ENCODE assay signal across 21 cellular contexts in genomic region chr12:52661668-52662067, GRCh38. TPM values are rescaled to one million over a fixed set of nuclear protein-coding genes. Genes with fewer than 3 reads are reported as not detected.
DNase-seq lines count a peak whose midpoint lies in the region; ATAC-seq and TF ChIP-seq lines count a peak whose summit lies in the region.
"Had no signal": no experiment of that assay in that cellular context is flagged by ENCODE, and none has a peak within 500 bp of the region (broad histone marks: within the 10 kb centered on the region; RNA-seq: fewer than 3 reads in every experiment).

No MANE protein-coding gene starts in this region.

- H2AFZ ChIP-seq in Loucy (ENCODE audit: low read length): no peak overlapping the region
- H2AFZ ChIP-seq: GM23248 had no signal

- peak overlapping the region; percentile 71 to 73 for H3K27ac Mint-ChIP-seq in effector memory CD8-positive, alpha-beta T cell
- H3K27ac Mint-ChIP-seq: CD14-positive monocyte; CD4-positive, alpha-beta T cell had no signal

- no peaks in the 10 kb centered on the region for H3K27me3 ChIP-seq in BLaER1 treated with 17β-estradiol and CSF1 and Interleukin-3, amounts not matched to agents 10 nM and 100 nM
- no peaks in the 10 kb centered on the region for H3K27me3 ChIP-seq in Loucy (ENCODE audit: insufficient read depth, low read length, poor library complexity, severe bottlenecking)
- H3K27me3 ChIP-seq in suprapubic skin: peaks cover 4% of the 10 kb centered on the region

- H3K4me3 Mint-ChIP-seq in effector memory CD8-positive, alpha-beta T cell: no peak overlapping the region
- H3K4me3 Mint-ChIP-seq: CD14-positive monocyte; CD4-positive, alpha-beta T cell had no signal

- no peak overlapping the region for H3K4me3 ChIP-seq in BLaER1 treated with 17β-estradiol and CSF1 and Interleukin-3, amounts not matched to agents 10 nM and 100 nM
- no peak overlapping the region for H3K4me3 ChIP-seq in Loucy (ENCODE audit: low read length, poor library complexity, severe bottlenecking)
- H3K4me3 ChIP-seq in suprapubic skin: no peak overlapping the region
- H3K4me3 ChIP-seq: GM12878, GM23248 had no signal

- H3F3A ChIP-seq in Loucy (ENCODE audit: low read depth): no peaks in the 10 kb centered on the region

- peak overlapping the region in 9 of 11 experiments; percentile 35 to 76 (median 64); a peak in 16 of 22 replicates for H3K4me2 ChIP-seq in BLaER1 treated with 17β-estradiol and CSF1 and Interleukin-3, amounts not matched to agents 10 nM and 100 nM
- H3K4me2 ChIP-seq in Loucy (ENCODE audit: low read depth, low read length, poor library complexity, severe bottlenecking): peak overlapping the region; percentile 47

- TF ChIP-seq CTCF in Loucy (conservative IDR thresholded peaks at IDR 0.05; ENCODE audit: low read length) (no peak), suprapubic skin (IDR thresholded peaks at IDR 0.05) (no peak)

- no peaks in the 10 kb centered on the region for H3K9me2 ChIP-seq in Loucy (replicated peaks; ENCODE audit: low read depth, low read length)

- H3K79me2 ChIP-seq in Loucy (ENCODE audit: insufficient read depth, low read length): no peaks in the 10 kb centered on the region

- no peaks in the 10 kb centered on the region for H3K36me3 Mint-ChIP-seq in effector memory CD8-positive, alpha-beta T cell (ENCODE audit: insufficient read depth)
- H3K36me3 Mint-ChIP-seq: CD14-positive monocyte; CD8-positive, alpha-beta memory T cell had no signal

- H3K27ac ChIP-seq in BLaER1 treated with 17β-estradiol and CSF1 and Interleukin-3, amounts not matched to agents 10 nM and 100 nM: peak overlapping the region in 2 of 11 experiments; percentile 10 to 34; a peak in 1 of 22 replicates
- H3K27ac ChIP-seq in suprapubic skin: peak overlapping the region; percentile 24
- H3K27ac ChIP-seq: GM23248 had no signal

- TF ChIP-seq EP300 in suprapubic skin (IDR thresholded peaks at IDR 0.05): no peak

- H3K36me3 ChIP-seq in BLaER1 treated with 17β-estradiol and CSF1 and Interleukin-3, amounts not matched to agents 10 nM and 100 nM: no peaks in the 10 kb centered on the region
- no peaks in the 10 kb centered on the region for H3K36me3 ChIP-seq in Loucy (ENCODE audit: insufficient read depth, low read length)
- no peaks in the 10 kb centered on the region for H3K36me3 ChIP-seq in suprapubic skin

- ATAC-seq in effector memory CD8-positive, alpha-beta T cell (replicated peaks): no peak
- ATAC-seq in HG03457 (IDR thresholded peaks at IDR 0.05; ENCODE audit: unreplicated experiment): no peak
- ATAC-seq: GM12878 had no signal

- H3K9me3 ChIP-seq in BLaER1 treated with 17β-estradiol and CSF1 and Interleukin-3, amounts not matched to agents 10 nM and 100 nM (replicated peaks in 1 of 11): no peaks in the 10 kb centered on the region
- H3K9me3 ChIP-seq in Loucy (ENCODE audit: insufficient read depth, low read depth, low read length) (no peaks in the 10 kb centered on the region), suprapubic skin (no peaks in the 10 kb centered on the region)

- H3K4me1 Mint-ChIP-seq in effector memory CD8-positive, alpha-beta T cell (ENCODE audit: low read depth in 2 of 2): peaks cover 9 to 20% of the 10 kb centered on the region in 2 donors
- H3K4me1 Mint-ChIP-seq: CD14-positive monocyte had no signal

- no peaks in the 10 kb centered on the region for H4K20me1 ChIP-seq in BLaER1 treated with 17β-estradiol and CSF1 and Interleukin-3, amounts not matched to agents 10 nM and 100 nM
- H4K20me1 ChIP-seq in Loucy (ENCODE audit: insufficient read depth, low read length, poor library complexity, severe bottlenecking): no peaks in the 10 kb centered on the region

- no peak for TF ChIP-seq POLR2A in suprapubic skin (IDR thresholded peaks at IDR 0.05)

- WGBS in suprapubic skin: 96% methylated on average over 3 of the region's 3 CpGs

- H3K9ac ChIP-seq in BLaER1 treated with 17β-estradiol and CSF1 and Interleukin-3, amounts not matched to agents 10 nM and 100 nM: no peak overlapping the region
- H3K9ac ChIP-seq in Loucy (ENCODE audit: low read depth, low read length, poor library complexity, severe bottlenecking): peak overlapping the region; percentile 17
- H3K9ac ChIP-seq: GM23248 had no signal

- DNase-seq in effector memory CD8-positive, alpha-beta T cell: no peak
- no peak for DNase-seq in suprapubic skin (ENCODE audit: low spot score in 2 of 2)
- no peak for DNase-seq in effector CD4-positive, alpha-beta T cell
- no peak for DNase-seq in activated effector memory CD4-positive, alpha-beta T cell treated with Interleukin-2 at 50 U/mL for 16 hours
- DNase-seq: CD4-positive, alpha-beta T cell; DMS 273 treated with DMSO at 0.1 percent for 48 hours; DMS79; EL; GDM1; GM23248; H7; HCEC 1CT had no signal

- H3K9me3 Mint-ChIP-seq in effector memory CD8-positive, alpha-beta T cell: no peaks in the 10 kb centered on the region
- H3K9me3 Mint-ChIP-seq: CD4-positive, alpha-beta T cell; CD8-positive, alpha-beta memory T cell had no signal

- H3K27me3 Mint-ChIP-seq in effector memory CD8-positive, alpha-beta T cell: peaks cover 0 to 51% of the 10 kb centered on the region in 2 donors
- H3K27me3 Mint-ChIP-seq: CD4-positive, alpha-beta T cell had no signal

- H3K4me1 ChIP-seq in BLaER1 treated with 17β-estradiol and CSF1 and Interleukin-3, amounts not matched to agents 10 nM and 100 nM: peaks cover 0 to 37% (median 29%) of the 10 kb centered on the region in 10 experiments; a peak in 15 of 20 replicates
- H3K4me1 ChIP-seq in Loucy (ENCODE audit: insufficient read depth, low read length, poor library complexity, severe bottlenecking) (peaks cover 48% of the 10 kb centered on the region), suprapubic skin (peaks cover 22% of the 10 kb centered on the region)

RNA-seq across cellular contexts. Expression of gene KRT2, which starts 9.7 kb away (rescaled TPM):
- total RNA-seq in suprapubic skin: 1,000 to 10,000 TPM in 2 of 4 donors, 100 to 1,000 TPM in 2; 357 to 1,953 (median 1,221) TPM
- total RNA-seq: A172; A673; CD8-positive, alpha-beta memory T cell; GM23248; H1; H7 had no signal

RNA-seq across cellular contexts. Expression of gene KRT1, which starts 18.5 kb away (rescaled TPM):
- 1,000 to 10,000 TPM; 4,815 to 9,656 (median 5,822) TPM for total RNA-seq in suprapubic skin
- total RNA-seq: A172; A673; CD8-positive, alpha-beta memory T cell; GM12878; GM23248; H1; H7 had no signal

RNA-seq across cellular contexts. Expression of gene KRT77, which starts 41.7 kb away (rescaled TPM):
- total RNA-seq in suprapubic skin: 100 to 1,000 TPM; 146 to 424 (median 275) TPM
- total RNA-seq: A172; A673; CD8-positive, alpha-beta memory T cell; GM12878; GM23248; H1; H7 had no signal

RNA-seq across cellular contexts. Expression of gene KRT73, which starts 43.3 kb away (rescaled TPM):
- 10 to 100 TPM in 3 of 4 donors, 1 to 10 TPM in 1; 8.7 to 27.4 (median 17.5) TPM for total RNA-seq in suprapubic skin
- total RNA-seq: A172, A673, GM12878, GM23248, H1, H7 had no signal
